In genomic region chr15:101332061-101332467, GRCh38 we compare ENCODE assay signal across 14 cellular contexts.
"Had no signal": no experiment of that assay in that cellular context is flagged by ENCODE, and none has a peak within 500 bp of the region (broad histone marks: within the 10 kb centered on the region; RNA-seq: fewer than 3 reads in every experiment).

No MANE protein-coding gene starts in this region.

- H3K36me3 Mint-ChIP-seq: stimulated activated effector memory CD8-positive, alpha-beta T cell treated with anti-CD3 and anti-CD28 coated beads, Interleukin-12 subunit alpha, Interleukin-12 subunit beta, amount 100 ng/mL, for 72 hours had no signal

- H3K4me3 Mint-ChIP-seq: activated CD4-positive, alpha-beta T cell treated with anti-CD3 and anti-CD28 coated beads for 36 hours; activated naive CD4-positive, alpha-beta T cell treated with anti-CD3 and anti-CD28 coated beads for 36 hours; neural crest cell; stimulated activated effector memory CD8-positive, alpha-beta T cell treated with anti-CD3 and anti-CD28 coated beads, Interleukin-12 subunit alpha, Interleukin-12 subunit beta, amount 100 ng/mL, for 72 hours had no signal

- H3K9me3 Mint-ChIP-seq: neural crest cell had no signal

- H3K36me3 ChIP-seq: colonic mucosa, ovary had no signal

- H3K4me3 ChIP-seq: body of pancreas, colonic mucosa, ovary had no signal

- DNase-seq: activated CD4-positive, alpha-beta T cell treated with anti-CD3 and anti-CD28 coated beads for 36 hours; activated naive CD4-positive, alpha-beta T cell treated with anti-CD3 and anti-CD28 coated beads for 36 hours; amygdala; body of pancreas; central memory CD4-positive, alpha-beta T cell; colonic mucosa; mesendoderm; ovary; stimulated activated CD4-positive, alpha-beta T cell treated with anti-CD3 and anti-CD28 coated beads, Interleukin-1b, Interleukin-23, amount 100 ng/mL, for 48 hours; T-helper 2 cell had no signal

- H3K9me3 ChIP-seq: body of pancreas, colonic mucosa, ovary had no signal

- H3K4me1 Mint-ChIP-seq: neural crest cell had no signal

- H3K27ac Mint-ChIP-seq: activated CD4-positive, alpha-beta T cell treated with anti-CD3 and anti-CD28 coated beads for 36 hours; activated naive CD4-positive, alpha-beta T cell treated with anti-CD3 and anti-CD28 coated beads for 36 hours; activated T-helper 2 cell treated with anti-CD3 and anti-CD28 coated beads, Interferon-gamma antibody, Interleukin-2, Interleukin-4, amounts not matched to agents 10 μg/mL and 5 μg/mL and 100 μg/mL, durations not matched to agents 14 hours and 24 hours and 36 hours; stimulated activated effector memory CD8-positive, alpha-beta T cell treated with anti-CD3 and anti-CD28 coated beads, Interleukin-12 subunit alpha, Interleukin-12 subunit beta, amount 100 ng/mL, for 72 hours had no signal

- H3K4me1 ChIP-seq: body of pancreas, colonic mucosa had no signal

- ATAC-seq: activated CD4-positive, alpha-beta T cell treated with anti-CD3 and anti-CD28 coated beads for 36 hours; body of pancreas; esophagus mucosa; stimulated activated effector memory CD8-positive, alpha-beta T cell treated with anti-CD3 and anti-CD28 coated beads, Interleukin-12 subunit alpha, Interleukin-12 subunit beta, amount 100 ng/mL, for 72 hours had no signal

- H3K27me3 ChIP-seq: body of pancreas, colonic mucosa, ovary had no signal

- H3K27ac ChIP-seq: body of pancreas, colonic mucosa, ovary had no signal
